ENCODE assay signal across 13 cellular contexts in genomic region chr11:45079567-45079942, GRCh38.
DNase-seq lines count a peak whose midpoint lies in the region; ATAC-seq, FAIRE-seq and TF ChIP-seq lines count a peak whose summit lies in the region.
"Had no signal": no experiment of that assay in that cellular context is flagged by ENCODE, and none has a peak within 500 bp of the region (broad histone marks: within the 10 kb centered on the region; RNA-seq: fewer than 3 reads in every experiment).

No MANE protein-coding gene starts in this region.

- peaks cover 45% of the 10 kb centered on the region for H3F3A ChIP-seq in neural progenitor cell (ENCODE audit: low read depth)

- intact Hi-C loops in K562 (cut with micrococcal nuclease), result no loop called here

- TF ChIP-seq CTCF in K562 (IDR thresholded peaks at IDR 0.05 in 2 of 3, conservative IDR thresholded peaks at IDR 0.05 in 1 of 3; ENCODE audit: insufficient read depth in 2 of 3, low read depth in 1 of 3, low read length in 3 of 3) (no peak), neural progenitor cell (IDR thresholded peaks at IDR 0.05) (no peak), WTC11 (IDR thresholded peaks at IDR 0.05) (no peak)

- peaks cover 5% of the 10 kb centered on the region; the same call in 1 of the 2 replicates for H4K20me1 ChIP-seq in K562 (replicated peaks; ENCODE audit: control insufficient read depth, insufficient read depth, low read length)
- H4K20me1 ChIP-seq in neural progenitor cell (ENCODE audit: low read depth), result no peaks in the 10 kb centered on the region

- H3K27ac Mint-ChIP-seq in CD4-positive, CD25-positive, alpha-beta regulatory T cell, result peak overlapping the region in 2 of 3 donors; percentile 52 to 60
- H3K27ac Mint-ChIP-seq in IgD-negative memory B cell (peak overlapping the region in 2 of 3 donors; percentile 77 to 89), neural progenitor cell (peak overlapping the region; percentile 43), WTC11 (no peak overlapping the region)
- H3K27ac Mint-ChIP-seq: mesothelial cell of epicardium had no signal

- H3K4me3 Mint-ChIP-seq in CD4-positive, CD25-positive, alpha-beta regulatory T cell, result no peak overlapping the region
- H3K4me3 Mint-ChIP-seq in IgD-negative memory B cell, result peak overlapping the region in 1 of 4 donors; percentile 29
- H3K4me3 Mint-ChIP-seq in neural progenitor cell, result no peak overlapping the region
- H3K4me3 Mint-ChIP-seq in WTC11, result no peak overlapping the region
- H3K4me3 Mint-ChIP-seq: mesothelial cell of epicardium had no signal

- no peak for TF ChIP-seq RAD21 in K562 (CRISPR knock-in tag; conservative IDR thresholded peaks at IDR 0.05 in 1 of 2, IDR thresholded peaks at IDR 0.05 in 1 of 2)

- no peak for ATAC-seq in CD4-positive, CD25-positive, alpha-beta regulatory T cell (ENCODE audit: low read depth in 2 of 2)
- ATAC-seq in K562 (no peak), WTC11 (no peak), GM21528 (IDR thresholded peaks at IDR 0.05; ENCODE audit: low FRiP score, unreplicated experiment) (no peak)

- no peak overlapping the region for H3K4me2 ChIP-seq in K562 (ENCODE audit: insufficient read depth, low read length)
- H3K4me2 ChIP-seq in neural progenitor cell, result peak overlapping the region; percentile 8

- H3K27me3 Mint-ChIP-seq in CD4-positive, CD25-positive, alpha-beta regulatory T cell, result no peaks in the 10 kb centered on the region
- H3K27me3 Mint-ChIP-seq in IgD-negative memory B cell (peaks cover 2% of the 10 kb centered on the region), neural progenitor cell (ENCODE audit: insufficient read depth, low read depth) (peaks cover 22% of the 10 kb centered on the region), WTC11 (ENCODE audit: low read depth) (no peaks in the 10 kb centered on the region; the same call in 1 of the 2 replicates)

- BruUV-seq in K562 (replicated peaks; lab: Mats Ljungman, UMichigan), result no TSS peak

- H3K9ac ChIP-seq in K562 (ENCODE audit: insufficient read depth in 1 of 2, low read depth in 2 of 2, low read length in 2 of 2) (no peak overlapping the region), neural progenitor cell (no peak overlapping the region)
- H3K9ac ChIP-seq: parathyroid adenoma had no signal

- TF ChIP-seq POLR2A in K562 (conservative IDR thresholded peaks at IDR 0.05), result no peak

- no peaks in the 10 kb centered on the region for H3K9me3 ChIP-seq in CD4-positive, CD25-positive, alpha-beta regulatory T cell (ENCODE audit: control insufficient read depth in 2 of 2, low read length in 2 of 2)
- H3K9me3 ChIP-seq in K562 (replicated peaks; ENCODE audit: control insufficient read depth, insufficient read depth, low read depth, low read length) (no peaks in the 10 kb centered on the region), neural progenitor cell (ENCODE audit: low read depth) (no peaks in the 10 kb centered on the region)
- H3K9me3 ChIP-seq: ascending aorta, BE2C, testis had no signal

- in situ Hi-C loops in K562 (cut with MboI), result no loop called here

- CTCF ChIA-PET in K562 (lab: Yijun Ruan, JAX; ENCODE audit: low intra/inter-chr PET ratio) (no interaction called here), WTC11 (lab: Charles Lee) (interaction anchor here (1.1 to 5.4 kb wide), 8 partner anchors 8 to 152 kb away, joined by 3 to 58 read pairs (median 5); no protein-coding TSS in a partner anchor)

- no peaks in the 10 kb centered on the region for H3K36me3 ChIP-seq in CD4-positive, CD25-positive, alpha-beta regulatory T cell (ENCODE audit: control insufficient read depth, insufficient read depth, low read length)
- no peaks in the 10 kb centered on the region for H3K36me3 ChIP-seq in K562 (ENCODE audit: control insufficient read depth, insufficient read depth, low read length)
- no peaks in the 10 kb centered on the region for H3K36me3 ChIP-seq in neural progenitor cell
- H3K36me3 ChIP-seq: ascending aorta, BE2C had no signal

- peaks cover 6 to 47% (median 25%) of the 10 kb centered on the region in 4 donors for H3K4me1 Mint-ChIP-seq in CD4-positive, CD25-positive, alpha-beta regulatory T cell
- H3K4me1 Mint-ChIP-seq in IgD-negative memory B cell (peaks cover 37 to 58% (median 58%) of the 10 kb centered on the region in 3 donors), neural progenitor cell (peaks cover 43% of the 10 kb centered on the region), WTC11 (peaks cover 49% of the 10 kb centered on the region)

- no peak overlapping the region for H3K27ac ChIP-seq in CD4-positive, CD25-positive, alpha-beta regulatory T cell (ENCODE audit: insufficient read depth, low read length, poor library complexity, severe bottlenecking)
- no peak overlapping the region for H3K27ac ChIP-seq in K562 (ENCODE audit: extremely low read depth, low read depth, low read length)
- H3K27ac ChIP-seq in neural progenitor cell, result no peak overlapping the region
- H3K27ac ChIP-seq: ascending aorta, parathyroid adenoma, testis had no signal

- H3K4me1 ChIP-seq in CD4-positive, CD25-positive, alpha-beta regulatory T cell (ENCODE audit: control insufficient read depth, insufficient read depth, low read length, poor library complexity, severe bottlenecking), result peaks cover 19% of the 10 kb centered on the region
- H3K4me1 ChIP-seq in K562 (replicated peaks in 1 of 2; ENCODE audit: control insufficient read depth in 2 of 2, insufficient read depth in 2 of 2, low read length in 2 of 2) (no peaks in the 10 kb centered on the region), neural progenitor cell (peaks cover 56% of the 10 kb centered on the region)
- H3K4me1 ChIP-seq: ascending aorta, BE2C, parathyroid adenoma, testis had no signal

- WGBS in K562 (ENCODE audit: insufficient coverage, low coverage, missing lambda C conversion rate), result 0% methylated on average over 1 of the region's 1 CpG

- H2AFZ ChIP-seq in K562 (ENCODE audit: low read depth, low read length) (no peak overlapping the region), neural progenitor cell (replicated peaks) (no peak overlapping the region)
- H2AFZ ChIP-seq: parathyroid adenoma had no signal

- no peaks in the 10 kb centered on the region for H3K9me1 ChIP-seq in K562 (ENCODE audit: control insufficient read depth, insufficient read depth, low read length)

- POLR2A ChIA-PET in K562 (lab: Yijun Ruan, JAX) (interaction anchor here (0.5 kb wide), 1 partner anchor 306 kb away, joined by 4 read pairs; no protein-coding TSS in a partner anchor), WTC11 (lab: Charles Lee) (no interaction called here)

- H3K27me3 ChIP-seq in CD4-positive, CD25-positive, alpha-beta regulatory T cell (ENCODE audit: control insufficient read depth, insufficient read depth, low read length), result no peaks in the 10 kb centered on the region
- H3K27me3 ChIP-seq in K562 (ENCODE audit: control insufficient read depth in 2 of 2, insufficient read depth in 2 of 2, low read length in 2 of 2) (peaks cover 2 to 6% of the 10 kb centered on the region in 2 experiments; a peak in 1 of 5 replicates), neural progenitor cell (no peaks in the 10 kb centered on the region)
- H3K27me3 ChIP-seq: ascending aorta, BE2C, testis had no signal

- no peaks in the 10 kb centered on the region for H3K9me3 Mint-ChIP-seq in CD4-positive, CD25-positive, alpha-beta regulatory T cell
- H3K9me3 Mint-ChIP-seq in IgD-negative memory B cell (peaks cover 0 to 2% (median 2%) of the 10 kb centered on the region in 3 donors), neural progenitor cell (no peaks in the 10 kb centered on the region), WTC11 (no peaks in the 10 kb centered on the region)
- H3K9me3 Mint-ChIP-seq: mesothelial cell of epicardium had no signal

- H3K79me2 ChIP-seq in K562 (ENCODE audit: control insufficient read depth, insufficient read depth, low read length) (no peaks in the 10 kb centered on the region), neural progenitor cell (ENCODE audit: low read depth) (no peaks in the 10 kb centered on the region)
- H3K79me2 ChIP-seq: parathyroid adenoma had no signal

- no peak for FAIRE-seq in K562 (lab: Jason Lieb, UNC)

- no peak for DNase-seq in CD4-positive, CD25-positive, alpha-beta regulatory T cell
- no peak for DNase-seq in K562 (ENCODE audit: extremely low read depth in 1 of 4, low spot score in 3 of 4)
- no peak for DNase-seq in neural progenitor cell (ENCODE audit: low spot score)
- DNase-seq in WTC11 (ENCODE audit: low spot score), result no peak
- DNase-seq in NCI-H1417 treated with DMSO at 0.1 percent for 48 hours (lab: John Stamatoyannopoulos, UW), result no peak
- no peak for DNase-seq in UCSD-AML1 (lab: John Stamatoyannopoulos, UW; ENCODE audit: unreplicated experiment)
- DNase-seq: BE2C, testis had no signal

- TF ChIP-seq EP300 in K562 (IDR thresholded peaks at IDR 0.05; ENCODE audit: low read length), result no peak

- no peaks in the 10 kb centered on the region for H3K36me3 Mint-ChIP-seq in CD4-positive, CD25-positive, alpha-beta regulatory T cell
- H3K36me3 Mint-ChIP-seq in IgD-negative memory B cell, result no peaks in the 10 kb centered on the region
- no peaks in the 10 kb centered on the region for H3K36me3 Mint-ChIP-seq in neural progenitor cell
- no peaks in the 10 kb centered on the region for H3K36me3 Mint-ChIP-seq in WTC11
- H3K36me3 Mint-ChIP-seq: mesothelial cell of epicardium had no signal

- H3K4me3 ChIP-seq in CD4-positive, CD25-positive, alpha-beta regulatory T cell (ENCODE audit: low read depth, low read length), result no peak overlapping the region
- no peak overlapping the region for H3K4me3 ChIP-seq in K562
- no peak overlapping the region for H3K4me3 ChIP-seq in neural progenitor cell
- H3K4me3 ChIP-seq: ascending aorta, testis had no signal

TF ChIP-seq in K562, 482 proteins besides CTCF, POLR2A, EP300 and RAD21 (continues in another document):
- TF ChIP-seq CHD2 (IDR thresholded peaks at IDR 0.05; ENCODE audit: low read depth, low read length), result no peak
- no peak for TF ChIP-seq ERF (CRISPR knock-in tag; IDR thresholded peaks at IDR 0.05)
- TF ChIP-seq ZC3H4 (CRISPR knock-in tag; IDR thresholded peaks at IDR 0.05; ENCODE audit: borderline replicate concordance), result no peak

TF ChIP-seq in WTC11, 78 proteins besides CTCF, POLR2A, EP300 and RAD21 (continues in another document):
- TF ChIP-seq SOX15 (CRISPR knock-in tag; IDR thresholded peaks at IDR 0.05) (no peak), NFE2L1 (CRISPR knock-in tag; IDR thresholded peaks at IDR 0.05) (no peak), FOXK1 (CRISPR knock-in tag; IDR thresholded peaks at IDR 0.05) (no peak), E2F4 (CRISPR knock-in tag; IDR thresholded peaks at IDR 0.05; ENCODE audit: borderline replicate concordance, low read depth) (no peak), TEAD4 (CRISPR knock-in tag; IDR thresholded peaks at IDR 0.05) (no peak)
